In the genomic region with DNA sequence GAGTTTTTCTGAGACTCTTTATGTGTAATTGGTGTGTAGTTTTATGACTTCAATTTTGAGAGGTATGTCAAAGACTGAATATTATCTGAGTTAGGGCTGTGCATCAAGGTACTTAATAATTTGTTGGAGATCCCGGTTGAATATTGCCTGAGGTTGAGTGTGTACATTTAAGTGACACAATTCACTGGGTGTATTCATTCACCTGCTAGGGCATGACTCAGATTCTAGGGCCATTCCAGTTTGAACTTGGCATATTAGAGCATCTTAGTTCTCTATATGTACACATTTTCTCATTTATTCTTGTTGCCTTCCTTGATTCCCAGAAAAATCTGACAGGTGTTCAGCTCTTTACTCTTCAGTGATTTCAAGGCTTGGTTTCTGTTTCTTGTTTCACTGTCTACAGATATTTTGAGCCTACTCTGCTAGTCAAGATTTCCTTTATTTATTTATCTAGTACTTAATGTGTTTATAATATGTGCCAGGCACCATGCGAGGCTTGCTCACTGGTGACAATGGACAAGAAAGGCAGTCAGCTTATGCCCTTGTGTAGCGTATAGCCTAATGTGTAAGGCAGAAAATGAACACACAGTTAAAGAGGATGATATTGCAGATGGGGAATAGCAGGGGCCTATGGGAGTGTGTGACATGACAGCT, we compare ENCODE assay signal across 15 cellular contexts. TPM values are rescaled to one million over a fixed set of nuclear protein-coding genes. Genes with fewer than 3 reads are reported as not detected.
DNase-seq lines count a peak whose midpoint lies in the region; ATAC-seq and TF ChIP-seq lines count a peak whose summit lies in the region.
"Had no signal": no experiment of that assay in that cellular context is flagged by ENCODE, and none has a peak within 500 bp of the region (broad histone marks: within the 10 kb centered on the region; RNA-seq: fewer than 3 reads in every experiment).

No MANE protein-coding gene starts in this region.

- CTCF ChIA-PET in activated naive CD4-positive, alpha-beta T cell treated with anti-CD3 and anti-CD28 coated beads, Interleukin-2, amount 10 ng/mL, durations not matched to agents 7 days and 5 days (lab: Charles Lee) = interaction anchor here (1.0 to 2.6 kb wide), 4 partner anchors 9 to 112 kb away, joined by 3 to 16 read pairs (median 4); no protein-coding TSS in a partner anchor
- CTCF ChIA-PET in activated CD8-positive, alpha-beta T cell treated with anti-CD3 and anti-CD28 coated beads for 36 hours (lab: Charles Lee) = interaction anchor here (1.0 to 2.7 kb wide), 7 partner anchors 8 to 122 kb away, joined by 3 to 11 read pairs (median 5); no protein-coding TSS in a partner anchor

- TF ChIP-seq CTCF in activated CD8-positive, alpha-beta T cell treated with anti-CD3 and anti-CD28 coated beads for 36 hours (IDR thresholded peaks at IDR 0.05) = no peak
- TF ChIP-seq CTCF in left ventricle myocardium inferior (IDR thresholded peaks at IDR 0.05; ENCODE audit: borderline replicate concordance) (no peak), upper lobe of left lung (IDR thresholded peaks at IDR 0.05) (no peak)

- H3K4me3 ChIP-seq in left ventricle myocardium inferior = no peak overlapping the region
- H3K4me3 ChIP-seq in upper lobe of left lung = no peak overlapping the region
- H3K4me3 ChIP-seq: hepatocyte had no signal

- H3K4me1 ChIP-seq in left ventricle myocardium inferior = peaks cover 98% of the 10 kb centered on the region
- peaks cover 25 to 53% (median 49%) of the 10 kb centered on the region in 4 donors for H3K4me1 ChIP-seq in upper lobe of left lung

- peaks cover 78% of the 10 kb centered on the region for H3K4me1 Mint-ChIP-seq in activated naive CD4-positive, alpha-beta T cell treated with anti-CD3 and anti-CD28 coated beads, Interleukin-2, amount 10 ng/mL, durations not matched to agents 7 days and 5 days
- peaks cover 64% of the 10 kb centered on the region for H3K4me1 Mint-ChIP-seq in activated CD8-positive, alpha-beta T cell treated with anti-CD3 and anti-CD28 coated beads for 36 hours (ENCODE audit: low read depth)

- peak overlapping the region; percentile 60 for H3K27ac Mint-ChIP-seq in activated naive CD4-positive, alpha-beta T cell treated with anti-CD3 and anti-CD28 coated beads, Interleukin-2, amount 10 ng/mL, durations not matched to agents 7 days and 5 days
- peak overlapping the region; percentile 65 for H3K27ac Mint-ChIP-seq in activated CD8-positive, alpha-beta T cell treated with anti-CD3 and anti-CD28 coated beads for 36 hours

- ATAC-seq in activated CD8-positive, alpha-beta T cell treated with anti-CD3 and anti-CD28 coated beads for 36 hours = no peak
- no peak for ATAC-seq in upper lobe of left lung (ENCODE audit: low FRiP score in 2 of 2)

- no peak for TF ChIP-seq POLR2A in upper lobe of left lung (IDR thresholded peaks at IDR 0.05)

- H3K27me3 Mint-ChIP-seq in activated naive CD4-positive, alpha-beta T cell treated with anti-CD3 and anti-CD28 coated beads, Interleukin-2, amount 10 ng/mL, durations not matched to agents 7 days and 5 days = no peaks in the 10 kb centered on the region
- no peaks in the 10 kb centered on the region for H3K27me3 Mint-ChIP-seq in activated CD8-positive, alpha-beta T cell treated with anti-CD3 and anti-CD28 coated beads for 36 hours

- peaks cover 30% of the 10 kb centered on the region for H3K36me3 Mint-ChIP-seq in activated naive CD4-positive, alpha-beta T cell treated with anti-CD3 and anti-CD28 coated beads, Interleukin-2, amount 10 ng/mL, durations not matched to agents 7 days and 5 days
- no peaks in the 10 kb centered on the region for H3K36me3 Mint-ChIP-seq in activated CD8-positive, alpha-beta T cell treated with anti-CD3 and anti-CD28 coated beads for 36 hours (ENCODE audit: low read depth)

- 45 to 51% methylated on average over 3 of the region's 3 CpGs for WGBS in upper lobe of left lung, 2 donors

- POLR2A ChIA-PET in activated CD8-positive, alpha-beta T cell treated with anti-CD3 and anti-CD28 coated beads for 36 hours (lab: Charles Lee) = interaction anchor here (0.7 to 2.4 kb wide), 4 partner anchors 9 to 235 kb away, joined by 3 to 10 read pairs (median 4); a partner anchor contains a TSS

- peak overlapping the region; percentile 59 for H3K27ac ChIP-seq in left ventricle myocardium inferior (replicated peaks)
- peak overlapping the region in 3 of 4 donors; percentile 5 to 26 (median 6) for H3K27ac ChIP-seq in upper lobe of left lung
- H3K27ac ChIP-seq: brain microvascular endothelial cell had no signal

- no peaks in the 10 kb centered on the region for H3K27me3 ChIP-seq in left ventricle myocardium inferior (ENCODE audit: low read depth)
- H3K27me3 ChIP-seq in upper lobe of left lung = no peaks in the 10 kb centered on the region
- H3K27me3 ChIP-seq: brain microvascular endothelial cell, hepatocyte had no signal

- H3K36me3 ChIP-seq in left ventricle myocardium inferior (no peaks in the 10 kb centered on the region), upper lobe of left lung (no peaks in the 10 kb centered on the region)

- DNase-seq in activated naive CD4-positive, alpha-beta T cell treated with anti-CD3 and anti-CD28 coated beads, Interleukin-2, amount 10 ng/mL, durations not matched to agents 7 days and 5 days = no peak
- no peak for DNase-seq in activated naive CD4-positive, alpha-beta T cell (lab: John Stamatoyannopoulos, UW)
- no peak for DNase-seq in activated CD8-positive, alpha-beta T cell treated with anti-CD3 and anti-CD28 coated beads for 36 hours
- DNase-seq in left ventricle myocardium inferior = no peak
- DNase-seq in upper lobe of left lung = no peak
- no peak for DNase-seq in foreskin melanocyte
- DNase-seq in NCI-H2227 (lab: John Stamatoyannopoulos, UW; ENCODE audit: unreplicated experiment) = no peak
- no peak for DNase-seq in activated CD8-positive, alpha-beta memory T cell treated with anti-CD3 and anti-CD28 coated beads, Interleukin-2, amount 50 U/mL, for 4 hours
- DNase-seq: activated CD4-positive, CD25-positive, alpha-beta regulatory T cell; AML-193; brain microvascular endothelial cell; Kasumi-1; NCI-H774 had no signal

- no peaks in the 10 kb centered on the region for H3K9me3 Mint-ChIP-seq in activated naive CD4-positive, alpha-beta T cell treated with anti-CD3 and anti-CD28 coated beads, Interleukin-2, amount 10 ng/mL, durations not matched to agents 7 days and 5 days
- H3K9me3 Mint-ChIP-seq in activated CD8-positive, alpha-beta T cell treated with anti-CD3 and anti-CD28 coated beads for 36 hours = no peaks in the 10 kb centered on the region
- H3K9me3 Mint-ChIP-seq: neural crest cell had no signal

- TF ChIP-seq EP300 in upper lobe of left lung (IDR thresholded peaks at IDR 0.05) = no peak

- no peaks in the 10 kb centered on the region for H3K9me3 ChIP-seq in left ventricle myocardium inferior (replicated peaks)
- H3K9me3 ChIP-seq in upper lobe of left lung = no peaks in the 10 kb centered on the region

- intact Hi-C loops in activated CD8-positive, alpha-beta T cell treated with anti-CD3 and anti-CD28 coated beads for 36 hours (cut with micrococcal nuclease) = loop anchor here (10.0 kb wide), 1 partner anchor 375 kb away; no protein-coding TSS in a partner anchor
- intact Hi-C loops in left ventricle myocardium inferior (cut with micrococcal nuclease) = no loop called here

- no peak overlapping the region for H3K4me3 Mint-ChIP-seq in activated naive CD4-positive, alpha-beta T cell treated with anti-CD3 and anti-CD28 coated beads, Interleukin-2, amount 10 ng/mL, durations not matched to agents 7 days and 5 days
- H3K4me3 Mint-ChIP-seq in activated CD8-positive, alpha-beta T cell treated with anti-CD3 and anti-CD28 coated beads for 36 hours = peak overlapping the region; percentile 3

RNA-seq across cellular contexts. Expression of a gene that starts 12.7 kb away (rescaled TPM):
- total RNA-seq in activated CD8-positive, alpha-beta T cell treated with anti-CD3 and anti-CD28 coated beads for 36 hours = 10 to 100 TPM; 26.3 to 27.3 TPM
- total RNA-seq in left ventricle myocardium inferior (102 TPM), upper lobe of left lung (10 to 100 TPM; 49.8 to 88.0 (median 56.4) TPM)
